22 cellular contexts compared by ENCODE assay signal in genomic region chr6:113344969-113345368, GRCh38.
"Had no signal": no experiment of that assay in that cellular context is flagged by ENCODE, and none has a peak within 500 bp of the region (broad histone marks: within the 10 kb centered on the region; RNA-seq: fewer than 3 reads in every experiment).

No MANE protein-coding gene starts in this region.

- H3K4me1 ChIP-seq: lower lobe of right lung, upper lobe of right lung had no signal

- H3K4me3 ChIP-seq: cardiac muscle cell, esophagus squamous epithelium, lower lobe of right lung, upper lobe of right lung had no signal

- H3K27me3 Mint-ChIP-seq: T-cell had no signal

- H3K36me3 Mint-ChIP-seq: stimulated activated naive B cell treated with anti-CD40 and anti-IgM and Interleukin-4, amounts not matched to agents 10 μg/mL and 1 μg/mL and 100 μg/mL, for 72 hours; T-cell had no signal

- H3K9me3 Mint-ChIP-seq: nephron progenitor cell; stimulated activated naive B cell treated with anti-CD40 and anti-IgM and Interleukin-4, amounts not matched to agents 10 μg/mL and 1 μg/mL and 100 μg/mL, for 72 hours had no signal

- H3K27me3 ChIP-seq: cardiac muscle cell, esophagus squamous epithelium, upper lobe of right lung had no signal

- H3K9me3 ChIP-seq: esophagus squamous epithelium, lower lobe of right lung, upper lobe of right lung had no signal

- H3K27ac ChIP-seq: cardiac muscle cell, esophagus squamous epithelium, lower lobe of right lung, upper lobe of right lung had no signal

- H3K27ac Mint-ChIP-seq: nephron progenitor cell; stimulated activated naive B cell treated with anti-CD40 and anti-IgM and Interleukin-4, amounts not matched to agents 10 μg/mL and 1 μg/mL and 100 μg/mL, for 72 hours; T-cell had no signal

- H3K36me3 ChIP-seq: cardiac muscle cell, esophagus squamous epithelium, lower lobe of right lung, upper lobe of right lung had no signal

- DNase-seq: activated CD4-positive, alpha-beta T cell treated with anti-CD3 and anti-CD28 coated beads for 48 hours; activated CD4-positive, CD25-positive, alpha-beta regulatory T cell; activated CD8-positive, alpha-beta memory T cell treated with anti-CD3 and anti-CD28 coated beads, Interleukin-2, amount 50 U/mL, for 4 hours; activated effector memory CD4-positive, alpha-beta T cell treated with anti-CD3 and anti-CD28 coated beads, Interleukin-2, amount 50 U/mL, for 16 hours; activated naive CD4-positive, alpha-beta T cell treated with anti-CD3 and anti-CD28 coated beads, Interleukin-2, amount 50 U/mL, for 16 hours; activated T-cell treated with anti-CD3 and anti-CD28 coated beads, Interleukin-2, amount 50 U/mL, for 48 hours; dermis blood vessel endothelial cell; effector memory CD4-positive, alpha-beta T cell; esophagus squamous epithelium; foreskin melanocyte; hypothalamus; lower lobe of right lung; midbrain; nephron progenitor cell; occipital lobe; retina; stimulated activated naive B cell treated with anti-CD40 and anti-IgM and Interleukin-4, amounts not matched to agents 10 μg/mL and 1 μg/mL and 100 μg/mL, for 72 hours; T-cell; upper lobe of right lung had no signal

- FAIRE-seq: endothelial cell of umbilical vein, keratinocyte had no signal

- ATAC-seq: lower lobe of right lung; stimulated activated naive B cell treated with anti-CD40 and anti-IgM and Interleukin-4, amounts not matched to agents 10 μg/mL and 1 μg/mL and 100 μg/mL, for 72 hours; T-cell; upper lobe of right lung had no signal

- H3K4me3 Mint-ChIP-seq: nephron progenitor cell; stimulated activated naive B cell treated with anti-CD40 and anti-IgM and Interleukin-4, amounts not matched to agents 10 μg/mL and 1 μg/mL and 100 μg/mL, for 72 hours; T-cell had no signal

- H3K4me1 Mint-ChIP-seq: stimulated activated naive B cell treated with anti-CD40 and anti-IgM and Interleukin-4, amounts not matched to agents 10 μg/mL and 1 μg/mL and 100 μg/mL, for 72 hours; T-cell had no signal
